ENCODE assay signal across 7 cellular contexts in genomic region chr9:109498195-109499060, GRCh38. TPM values are rescaled to one million over a fixed set of nuclear protein-coding genes. Genes with fewer than 3 reads are reported as not detected.
DNase-seq lines count a peak whose midpoint lies in the region; ATAC-seq and TF ChIP-seq lines count a peak whose summit lies in the region.

Gene PTPN3, minus strand, starts transcription at chr9:109498307. Its CDS starts 34,873 bp downstream, at chr9:109463434.

- intact Hi-C loops in Panc1 (cut with micrococcal nuclease; ENCODE audit: unreplicated experiment): no loop called here

- H3K4me1 ChIP-seq in Panc1 (ENCODE audit: control insufficient read depth, insufficient read depth, low read length) (peaks cover 19% of the 10 kb centered on the region), parathyroid adenoma (no peaks in the 10 kb centered on the region)
- H3K4me1 ChIP-seq in CD8-positive, alpha-beta memory T cell (ENCODE audit: insufficient read depth, low read length): no peaks in the 10 kb centered on the region

- H3K9me3 ChIP-seq in Panc1 (ENCODE audit: control insufficient read depth, insufficient read depth, low read depth, low read length) (no peaks in the 10 kb centered on the region), parathyroid adenoma (ENCODE audit: control insufficient read depth, low read length) (no peaks in the 10 kb centered on the region)
- no peaks in the 10 kb centered on the region for H3K9me3 ChIP-seq in CD8-positive, alpha-beta memory T cell (ENCODE audit: low read length)

- H3K4me1 Mint-ChIP-seq in CD8-positive, alpha-beta memory T cell: peaks cover 0 to 4% (median 0%) of the 10 kb centered on the region in 3 donors

- CTCF ChIA-PET in Panc1 (lab: Charles Lee): no interaction called here
- CTCF ChIA-PET in CD8-positive, alpha-beta memory T cell (lab: Charles Lee): no interaction called here

- TF ChIP-seq CTCF in Panc1 (IDR thresholded peaks at IDR 0.05): no peak
- TF ChIP-seq CTCF in foreskin fibroblast (IDR thresholded peaks at IDR 0.05; ENCODE audit: low read depth, low read length): no peak
- TF ChIP-seq CTCF in parathyroid adenoma (IDR thresholded peaks at IDR 0.05): no peak

- peaks cover 56% of the 10 kb centered on the region for H3K27me3 ChIP-seq in H7 (ENCODE audit: control insufficient read depth, insufficient read depth, low read length)
- H3K27me3 ChIP-seq in Panc1 (ENCODE audit: control insufficient read depth, insufficient read depth, low read length): no peaks in the 10 kb centered on the region; the same call in 1 of the 2 replicates
- no peaks in the 10 kb centered on the region for H3K27me3 ChIP-seq in parathyroid adenoma (ENCODE audit: control insufficient read depth, insufficient read depth, low read length)
- H3K27me3 ChIP-seq in CD8-positive, alpha-beta memory T cell (ENCODE audit: insufficient read depth, low read length, poor library complexity, severe bottlenecking): peaks cover 5% of the 10 kb centered on the region

- no peak within 1 kb of the TSS for H3K9ac ChIP-seq in parathyroid adenoma

- H3K4me3 Mint-ChIP-seq in CD8-positive, alpha-beta memory T cell: peak within 1 kb of the TSS in 1 of 7 donors; percentile 56

- H3K27ac ChIP-seq in Panc1 (ENCODE audit: low read length) (peak within 1 kb of the TSS; percentile 73), parathyroid adenoma (no peak within 1 kb of the TSS)
- H3K27ac ChIP-seq in CD8-positive, alpha-beta memory T cell (ENCODE audit: low read depth, low read length): no peak within 1 kb of the TSS

- H3K9me3 Mint-ChIP-seq in CD8-positive, alpha-beta memory T cell: peaks cover 0 to 7% (median 3%) of the 10 kb centered on the region in 5 donors

- peak; percentile 88 for ATAC-seq in Panc1
- no peak for ATAC-seq in GM21723 (IDR thresholded peaks at IDR 0.05; ENCODE audit: unreplicated experiment)
- ATAC-seq in HG03457 (IDR thresholded peaks at IDR 0.05; ENCODE audit: unreplicated experiment): no peak

- H3K4me2 ChIP-seq in parathyroid adenoma (ENCODE audit: low read length): peak within 1 kb of the TSS; percentile 63

- POLR2A ChIA-PET in Panc1 (lab: Charles Lee): no interaction called here
- POLR2A ChIA-PET in CD8-positive, alpha-beta memory T cell (lab: Charles Lee): no interaction called here

- H3K79me2 ChIP-seq in parathyroid adenoma: no peaks in the 10 kb centered on the region

- BruUV-seq in Panc1 (replicated peaks; lab: Mats Ljungman, UMichigan): no TSS peak

- H3K36me3 Mint-ChIP-seq in CD8-positive, alpha-beta memory T cell: peaks cover 0 to 5% (median 0%) of the 10 kb centered on the region in 3 donors

- H3K36me3 ChIP-seq in H7 (replicated peaks; ENCODE audit: control insufficient read depth, insufficient read depth, low read length): no peaks in the 10 kb centered on the region
- H3K36me3 ChIP-seq in Panc1 (ENCODE audit: control insufficient read depth, insufficient read depth, low read length): no peaks in the 10 kb centered on the region
- H3K36me3 ChIP-seq in parathyroid adenoma (ENCODE audit: control insufficient read depth, insufficient read depth, low read length): no peaks in the 10 kb centered on the region
- H3K36me3 ChIP-seq in CD8-positive, alpha-beta memory T cell (ENCODE audit: insufficient read depth, low read length): no peaks in the 10 kb centered on the region

- peak within 1 kb of the TSS; percentile 70 for H2AFZ ChIP-seq in parathyroid adenoma

- H3K4me3 ChIP-seq in H7 (ENCODE audit: insufficient read depth, low read depth, low read length) (peak within 1 kb of the TSS; percentile 46), Panc1 (ENCODE audit: low read depth in 2 of 2, low read length in 2 of 2) (peak within 1 kb of the TSS; percentile 58 to 72), foreskin fibroblast (ENCODE audit: low read depth in 1 of 2, low read length in 2 of 2) (peak within 1 kb of the TSS; percentile 28 to 50), parathyroid adenoma (ENCODE audit: low read depth, low read length) (peak within 1 kb of the TSS; percentile 34)
- no peak within 1 kb of the TSS for H3K4me3 ChIP-seq in CD8-positive, alpha-beta memory T cell (ENCODE audit: low read length)

- H3K27me3 Mint-ChIP-seq in CD8-positive, alpha-beta memory T cell: peaks cover 22 to 59% of the 10 kb centered on the region in 2 donors

- in situ Hi-C loops in Panc1 (cut with HindIII; ENCODE audit: low pct_unique_long_range_greater_than_20kb, low sequenced_read_pairs): no loop called here

- no peak within 1 kb of the TSS for H3K27ac Mint-ChIP-seq in CD8-positive, alpha-beta memory T cell

- DNase-seq in H7 (peak; percentile 93), Panc1 (ENCODE audit: low read depth, low spot score) (no peak), foreskin fibroblast (peak in 1 of 2 donors; percentile 35)
- no peak for DNase-seq in CD8-positive, alpha-beta memory T cell

RNA-seq across cellular contexts. Expression of gene PTPN3, which starts in this region (rescaled TPM):
- total RNA-seq in H7 (2014; rRNA removed; shearing (Covaris generic)): 0.62 and 2.0 TPM in 2 replicates
- total RNA-seq in Panc1 (2021; ENCODE audit: unreplicated experiment): 10.4 TPM
- 6.7 TPM for polyA plus RNA-seq in Panc1 (2012; ENCODE audit: insufficient read length)
- under 1 TPM; 0.29 to 0.48 TPM for total RNA-seq in CD8-positive, alpha-beta memory T cell
- not detected for polyA plus RNA-seq in CD8-positive, alpha-beta memory T cell
